Comparison of ENCODE assay signal across 25 cellular contexts in genomic region chr12:40103043-40103442, GRCh38. TPM values are rescaled to one million over a fixed set of nuclear protein-coding genes. Genes with fewer than 3 reads are reported as not detected.
DNase-seq lines count a peak whose midpoint lies in the region; ATAC-seq and TF ChIP-seq lines count a peak whose summit lies in the region.
"Had no signal": no experiment of that assay in that cellular context is flagged by ENCODE, and none has a peak within 500 bp of the region (broad histone marks: within the 10 kb centered on the region; RNA-seq: fewer than 3 reads in every experiment).

No MANE protein-coding gene starts in this region.

- CTCF ChIA-PET in CD4-positive, alpha-beta T cell (lab: Charles Lee), result interaction anchor here (1.3 kb wide), 1 partner anchor 92 kb away, joined by 6 read pairs; no protein-coding TSS in a partner anchor
- CTCF ChIA-PET in activated CD8-positive, alpha-beta T cell treated with anti-CD3 and anti-CD28 coated beads for 36 hours (lab: Charles Lee), result interaction anchor here (1.0 to 8.2 kb wide), 4 partner anchors 12 to 148 kb away, joined by 3 to 83 read pairs (median 8); no protein-coding TSS in a partner anchor

- H3K4me2 ChIP-seq in Loucy (ENCODE audit: low read depth, low read length, poor library complexity, severe bottlenecking), result peak overlapping the region; percentile 92

- no peak for TF ChIP-seq CTCF in CD4-positive, alpha-beta T cell (IDR thresholded peaks at IDR 0.05)
- TF ChIP-seq CTCF in Loucy (conservative IDR thresholded peaks at IDR 0.05; ENCODE audit: low read length), result no peak
- TF ChIP-seq CTCF in coronary artery (IDR thresholded peaks at IDR 0.05), result no peak
- no peak for TF ChIP-seq CTCF in nephron (IDR thresholded peaks at IDR 0.05; ENCODE audit: unreplicated experiment in 3 of 3)
- TF ChIP-seq CTCF in HFFc6 (IDR thresholded peaks at IDR 0.05), result no peak
- no peak for TF ChIP-seq CTCF in activated CD8-positive, alpha-beta T cell treated with anti-CD3 and anti-CD28 coated beads for 36 hours (IDR thresholded peaks at IDR 0.05)

- no peaks in the 10 kb centered on the region for H3K36me3 ChIP-seq in Loucy (ENCODE audit: insufficient read depth, low read length)
- H3K36me3 ChIP-seq: gastroesophageal sphincter had no signal

- no peaks in the 10 kb centered on the region for H3K9me3 Mint-ChIP-seq in CD4-positive, alpha-beta T cell
- H3K9me3 Mint-ChIP-seq in nephron (no peaks in the 10 kb centered on the region), HFFc6 (no peaks in the 10 kb centered on the region)
- H3K9me3 Mint-ChIP-seq in activated CD8-positive, alpha-beta T cell treated with anti-CD3 and anti-CD28 coated beads for 36 hours, result no peaks in the 10 kb centered on the region
- H3K9me3 Mint-ChIP-seq: activated naive CD4-positive, alpha-beta T cell treated with anti-CD3 and anti-CD28 coated beads, Interleukin-2, amount 50 U/mL, for 72 hours; central memory CD8-positive, alpha-beta T cell; naive B cell; stimulated activated naive B cell treated with anti-CD40 and anti-IgM and Interleukin-4, amounts not matched to agents 10 μg/mL and 1 μg/mL and 100 μg/mL, for 72 hours; T-cell had no signal

- H3K4me1 ChIP-seq in Loucy (ENCODE audit: insufficient read depth, low read length, poor library complexity, severe bottlenecking), result peaks cover 45% of the 10 kb centered on the region

- H3K9ac ChIP-seq in Loucy (ENCODE audit: low read depth, low read length, poor library complexity, severe bottlenecking), result peak overlapping the region; percentile 73

- H3K36me3 Mint-ChIP-seq in CD4-positive, alpha-beta T cell (ENCODE audit: low read depth), result no peaks in the 10 kb centered on the region
- peaks cover 2% of the 10 kb centered on the region for H3K36me3 Mint-ChIP-seq in nephron (ENCODE audit: low read depth)
- no peaks in the 10 kb centered on the region for H3K36me3 Mint-ChIP-seq in HFFc6 (ENCODE audit: low read depth)
- H3K36me3 Mint-ChIP-seq in activated CD8-positive, alpha-beta T cell treated with anti-CD3 and anti-CD28 coated beads for 36 hours (ENCODE audit: low read depth), result peaks cover 5% of the 10 kb centered on the region
- H3K36me3 Mint-ChIP-seq: naive B cell, T-cell had no signal

- H4K20me1 ChIP-seq in Loucy (ENCODE audit: insufficient read depth, low read length, poor library complexity, severe bottlenecking), result peaks cover 17% of the 10 kb centered on the region

- no peak overlapping the region for H3K27ac Mint-ChIP-seq in CD4-positive, alpha-beta T cell
- H3K27ac Mint-ChIP-seq in nephron (peak overlapping the region in 1 of 3 experiments; percentile 11), HFFc6 (no peak overlapping the region)
- H3K27ac Mint-ChIP-seq in activated CD8-positive, alpha-beta T cell treated with anti-CD3 and anti-CD28 coated beads for 36 hours, result no peak overlapping the region
- H3K27ac Mint-ChIP-seq: activated CD4-positive, alpha-beta T cell treated with anti-CD3 and anti-CD28 coated beads for 36 hours; activated naive CD4-positive, alpha-beta T cell treated with anti-CD3 and anti-CD28 coated beads, Interleukin-2, amount 50 U/mL, for 72 hours; naive B cell; T-cell had no signal

- ATAC-seq in CD4-positive, alpha-beta T cell (ENCODE audit: poor library complexity), result no peak
- ATAC-seq in activated CD8-positive, alpha-beta T cell treated with anti-CD3 and anti-CD28 coated beads for 36 hours, result no peak
- ATAC-seq: activated CD4-positive, alpha-beta T cell treated with anti-CD3 and anti-CD28 coated beads for 36 hours; activated naive CD4-positive, alpha-beta T cell treated with anti-CD3 and anti-CD28 coated beads, Interleukin-2, amount 50 U/mL, for 72 hours; gastroesophageal sphincter; Panc1; stimulated activated naive B cell treated with anti-CD40 and anti-IgM and Interleukin-4, amounts not matched to agents 10 μg/mL and 1 μg/mL and 100 μg/mL, for 72 hours; T-cell had no signal

- intact Hi-C loops in CD4-positive, alpha-beta T cell (cut with DNase I, micrococcal nuclease), result loop anchor here (10.0 kb wide), 2 partner anchors 488 to 1788 kb away; partner anchors contain the start of genes ABCD2 (in 1 of the 2) and ALG10B (in 1 of the 2)
- intact Hi-C loops in activated CD8-positive, alpha-beta T cell treated with anti-CD3 and anti-CD28 coated beads for 36 hours (cut with micrococcal nuclease), result no loop called here

- peak overlapping the region; percentile 87 for H3K4me3 ChIP-seq in Loucy (ENCODE audit: low read length, poor library complexity, severe bottlenecking)
- peak overlapping the region; percentile 97 for H3K4me3 ChIP-seq in coronary artery
- H3K4me3 ChIP-seq: skin epidermis had no signal

- H3K27me3 ChIP-seq in CD4-positive, alpha-beta T cell (ENCODE audit: control insufficient read depth, insufficient read depth, low read length), result no peaks in the 10 kb centered on the region
- H3K27me3 ChIP-seq in Loucy (ENCODE audit: insufficient read depth, low read length, poor library complexity, severe bottlenecking), result no peaks in the 10 kb centered on the region
- H3K27me3 ChIP-seq: gastroesophageal sphincter had no signal

- no peak overlapping the region for H2AFZ ChIP-seq in Loucy (ENCODE audit: low read length)

- peak overlapping the region; percentile 39 for H3K4me3 Mint-ChIP-seq in CD4-positive, alpha-beta T cell
- H3K4me3 Mint-ChIP-seq in nephron (peak overlapping the region; percentile 86 to 91 (median 88)), HFFc6 (no peak overlapping the region)
- no peak overlapping the region for H3K4me3 Mint-ChIP-seq in activated CD8-positive, alpha-beta T cell treated with anti-CD3 and anti-CD28 coated beads for 36 hours

- no peaks in the 10 kb centered on the region for H3F3A ChIP-seq in Loucy (ENCODE audit: low read depth)

- DNase-seq in CD4-positive, alpha-beta T cell, result no peak
- DNase-seq in coronary artery (ENCODE audit: low spot score) (no peak), NAMALWA (ENCODE audit: low spot score) (no peak), HFFc6 (no peak), CD1c-positive myeloid dendritic cell (ENCODE audit: extremely low spot score) (no peak)
- no peak for DNase-seq in activated CD8-positive, alpha-beta T cell treated with anti-CD3 and anti-CD28 coated beads for 36 hours
- DNase-seq: activated CD4-positive, alpha-beta T cell treated with anti-CD3 and anti-CD28 coated beads for 36 hours; CD4-positive, CD25-positive, alpha-beta regulatory T cell; DMS 273 treated with DMSO at 0.1 percent for 48 hours; effector CD4-positive, alpha-beta T cell; H7; mammary epithelial cell; naive B cell; NCI-H1694 treated with DMSO at 0.1 percent for 48 hours; NCI-H69; SIG-M5; stimulated activated naive B cell treated with anti-CD40 and anti-IgM and Interleukin-4, amounts not matched to agents 10 μg/mL and 1 μg/mL and 100 μg/mL, for 72 hours; T-cell had no signal

- no peaks in the 10 kb centered on the region for H3K27me3 Mint-ChIP-seq in CD4-positive, alpha-beta T cell
- H3K27me3 Mint-ChIP-seq in nephron (ENCODE audit: low read depth), result peaks cover 18% of the 10 kb centered on the region
- peaks cover 2% of the 10 kb centered on the region; the same call in 1 of the 2 replicates for H3K27me3 Mint-ChIP-seq in HFFc6 (ENCODE audit: insufficient read depth)
- peaks cover 2% of the 10 kb centered on the region for H3K27me3 Mint-ChIP-seq in activated CD8-positive, alpha-beta T cell treated with anti-CD3 and anti-CD28 coated beads for 36 hours
- H3K27me3 Mint-ChIP-seq: central memory CD8-positive, alpha-beta T cell; T-cell had no signal

- POLR2A ChIA-PET in CD4-positive, alpha-beta T cell (lab: Charles Lee), result interaction anchor here (0.7 kb wide), 1 partner anchor 11 kb away, joined by 3 read pairs; no protein-coding TSS in a partner anchor
- POLR2A ChIA-PET in activated CD8-positive, alpha-beta T cell treated with anti-CD3 and anti-CD28 coated beads for 36 hours (lab: Charles Lee), result interaction anchor here (1.3 kb wide), 1 partner anchor 12 kb away, joined by 4 read pairs; no protein-coding TSS in a partner anchor

- no peaks in the 10 kb centered on the region for H3K9me2 ChIP-seq in Loucy (replicated peaks; ENCODE audit: low read depth, low read length)

- H3K4me1 Mint-ChIP-seq in CD4-positive, alpha-beta T cell (ENCODE audit: low read depth), result peaks cover 32% of the 10 kb centered on the region
- H3K4me1 Mint-ChIP-seq in nephron (peaks cover 16% of the 10 kb centered on the region), HFFc6 (ENCODE audit: low read depth) (peaks cover 27% of the 10 kb centered on the region)
- peaks cover 40% of the 10 kb centered on the region for H3K4me1 Mint-ChIP-seq in activated CD8-positive, alpha-beta T cell treated with anti-CD3 and anti-CD28 coated beads for 36 hours (ENCODE audit: low read depth)

- H3K27ac ChIP-seq in CD4-positive, alpha-beta T cell (ENCODE audit: low read depth, low read length), result no peak overlapping the region
- H3K27ac ChIP-seq in coronary artery, result no peak overlapping the region
- H3K27ac ChIP-seq: skin epidermis had no signal

- H3K79me2 ChIP-seq in Loucy (ENCODE audit: insufficient read depth, low read length), result peaks cover 66% of the 10 kb centered on the region

- H3K9me3 ChIP-seq in CD4-positive, alpha-beta T cell (ENCODE audit: control insufficient read depth, low read length), result no peaks in the 10 kb centered on the region
- H3K9me3 ChIP-seq in Loucy (ENCODE audit: insufficient read depth, low read depth, low read length), result no peaks in the 10 kb centered on the region
- H3K9me3 ChIP-seq: gastroesophageal sphincter had no signal

RNA-seq across cellular contexts. Expression of gene SLC2A13, which starts 2.8 kb away (rescaled TPM):
- total RNA-seq in CD4-positive, alpha-beta T cell, result 1 to 10 TPM; 1.6 to 1.7 TPM
- 1 to 10 TPM; 2.3 to 3.3 (median 2.9) TPM for total RNA-seq in HFFc6 (2021; fragmentation: NEBNext Ultra II Directional; extraction: Animal tissue kit (Norgen Biotek cat#: 25700))
- total RNA-seq in activated CD8-positive, alpha-beta T cell treated with anti-CD3 and anti-CD28 coated beads for 36 hours, result 1 to 10 TPM; 9.0 to 9.3 TPM

Comparison
In these comparisons a context has a peak if more than half of its experiments do, and no peak if none do; other contexts are left out.
1. H3K4me3 Mint-ChIP-seq: peak in CD4-positive, alpha-beta T cell (single experiment) and nephron (3 of 3); none in HFFc6 (single experiment) and activated CD8-positive, alpha-beta T cell treated with anti-CD3 and anti-CD28 coated beads for 36 hours (single experiment).